ENCODE assay signal across 29 cellular contexts in the genomic region with DNA sequence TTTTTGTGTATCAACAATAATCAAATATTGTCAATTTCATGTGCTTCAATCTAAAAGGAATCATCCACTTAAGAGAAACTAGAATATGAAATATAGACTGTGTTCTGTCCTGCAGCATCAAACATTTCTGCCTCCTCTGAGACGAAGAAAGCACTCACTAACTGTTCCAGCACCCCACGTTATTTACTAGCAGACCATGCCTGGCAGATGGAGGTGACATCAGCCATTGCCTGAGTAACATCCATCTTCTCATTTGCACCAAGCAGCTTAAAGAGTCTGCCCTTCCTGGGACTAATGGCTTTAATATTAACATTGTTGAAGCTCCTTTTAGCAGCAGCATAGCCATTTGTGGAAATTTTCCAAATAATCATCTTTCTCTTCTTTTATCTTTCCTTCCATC. TPM values are rescaled to one million over a fixed set of nuclear protein-coding genes. Genes with fewer than 3 reads are reported as not detected.
"Had no signal": no experiment of that assay in that cellular context is flagged by ENCODE, and none has a peak within 500 bp of the region (broad histone marks: within the 10 kb centered on the region; RNA-seq: fewer than 3 reads in every experiment).

No MANE protein-coding gene starts in this region.

- H3K4me1 Mint-ChIP-seq: activated naive CD8-positive, alpha-beta T cell treated with anti-CD3 and anti-CD28 coated beads, Interleukin-2, amount 10 ng/mL, durations not matched to agents 7 days and 5 days; naive thymus-derived CD4-positive, alpha-beta T cell had no signal

- H3K4me3 Mint-ChIP-seq: activated CD4-positive, alpha-beta memory T cell treated with anti-CD3 and anti-CD28 coated beads for 36 hours; activated naive CD4-positive, alpha-beta T cell treated with anti-CD3 and anti-CD28 coated beads for 36 hours; activated naive CD8-positive, alpha-beta T cell treated with anti-CD3 and anti-CD28 coated beads, Interleukin-2, amount 10 ng/mL, durations not matched to agents 7 days and 5 days; activated T-helper 1 cell treated with anti-CD3 and anti-CD28 coated beads, Interleukin-12 subunit alpha, Interleukin-12 subunit beta, Interleukin-2, Interleukin-4 antibody, amounts not matched to agents 30 ng/mL and 10 ng/mL and 1 ng/mL, durations not matched to agents 14 hours and 24 hours and 36 hours; brain; mesothelial cell of epicardium; naive thymus-derived CD4-positive, alpha-beta T cell; neural progenitor cell had no signal

- H3K9me3 ChIP-seq: ascending aorta, gastroesophageal sphincter, psoas muscle, sigmoid colon, transverse colon had no signal

- H3K36me3 Mint-ChIP-seq: activated naive CD8-positive, alpha-beta T cell treated with anti-CD3 and anti-CD28 coated beads, Interleukin-2, amount 10 ng/mL, durations not matched to agents 7 days and 5 days; brain; mesothelial cell of epicardium; naive thymus-derived CD4-positive, alpha-beta T cell; neural progenitor cell had no signal

- H3K9me3 Mint-ChIP-seq: activated CD4-positive, alpha-beta memory T cell treated with anti-CD3 and anti-CD28 coated beads for 36 hours; activated naive CD4-positive, alpha-beta T cell treated with anti-CD3 and anti-CD28 coated beads for 36 hours; activated naive CD8-positive, alpha-beta T cell treated with anti-CD3 and anti-CD28 coated beads, Interleukin-2, amount 10 ng/mL, durations not matched to agents 7 days and 5 days; activated T-helper 1 cell treated with anti-CD3 and anti-CD28 coated beads, Interleukin-12 subunit alpha, Interleukin-12 subunit beta, Interleukin-2, Interleukin-4 antibody, amounts not matched to agents 30 ng/mL and 10 ng/mL and 1 ng/mL, durations not matched to agents 14 hours and 24 hours and 36 hours; mesothelial cell of epicardium; neural progenitor cell had no signal

- H3K27ac Mint-ChIP-seq: activated CD4-positive, alpha-beta memory T cell treated with anti-CD3 and anti-CD28 coated beads for 36 hours; activated naive CD4-positive, alpha-beta T cell treated with anti-CD3 and anti-CD28 coated beads for 36 hours; activated naive CD8-positive, alpha-beta T cell treated with anti-CD3 and anti-CD28 coated beads, Interleukin-2, amount 10 ng/mL, durations not matched to agents 7 days and 5 days; activated T-helper 1 cell treated with anti-CD3 and anti-CD28 coated beads, Interleukin-12 subunit alpha, Interleukin-12 subunit beta, Interleukin-2, Interleukin-4 antibody, amounts not matched to agents 30 ng/mL and 10 ng/mL and 1 ng/mL, durations not matched to agents 14 hours and 24 hours and 36 hours; brain; mesothelial cell of epicardium; naive thymus-derived CD4-positive, alpha-beta T cell; neural progenitor cell had no signal

- H3K4me1 ChIP-seq: ascending aorta, parathyroid adenoma, psoas muscle, sigmoid colon had no signal

- H3K27ac ChIP-seq: ascending aorta, neural progenitor cell, parathyroid adenoma, psoas muscle, sigmoid colon, transverse colon, VCaP had no signal

- DNase-seq: activated CD4-positive, alpha-beta memory T cell treated with anti-CD3 and anti-CD28 coated beads for 36 hours; activated CD4-positive, alpha-beta T cell treated with anti-CD3 and anti-CD28 coated beads for 48 hours; activated CD8-positive, alpha-beta memory T cell treated with anti-CD3 and anti-CD28 coated beads, Interleukin-2, amount 50 U/mL, for 4 hours; activated effector memory CD4-positive, alpha-beta T cell treated with anti-CD3 and anti-CD28 coated beads, Interleukin-2, amount 50 U/mL, for 16 hours; activated naive CD4-positive, alpha-beta T cell treated with anti-CD3 and anti-CD28 coated beads for 36 hours; activated naive CD8-positive, alpha-beta T cell treated with anti-CD3 and anti-CD28 coated beads, Interleukin-2, amount 10 ng/mL, durations not matched to agents 7 days and 5 days; activated T-cell treated with anti-CD3 and anti-CD28 coated beads, Interleukin-2, amount 50 U/mL, for 1 hour; hippocampal formation; kidney; left colon; naive thymus-derived CD4-positive, alpha-beta T cell; occipital lobe; psoas muscle; sigmoid colon; small intestine; stimulated activated naive CD4-positive, alpha-beta T cell; transverse colon had no signal

- H3K4me3 ChIP-seq: ascending aorta, gastroesophageal sphincter, neural progenitor cell, psoas muscle, sigmoid colon, transverse colon had no signal

- H3K27me3 Mint-ChIP-seq: activated CD4-positive, alpha-beta memory T cell treated with anti-CD3 and anti-CD28 coated beads for 36 hours; activated naive CD8-positive, alpha-beta T cell treated with anti-CD3 and anti-CD28 coated beads, Interleukin-2, amount 10 ng/mL, durations not matched to agents 7 days and 5 days had no signal

- ATAC-seq: activated CD4-positive, CD25-positive, alpha-beta regulatory T cell treated with anti-CD3 and anti-CD28 coated beads, Interleukin-2, amount 50 U/mL, for 24 hours; gastroesophageal sphincter; left colon; naive thymus-derived CD4-positive, alpha-beta T cell had no signal

- H3K36me3 ChIP-seq: ascending aorta, gastroesophageal sphincter, neural progenitor cell, sigmoid colon, transverse colon had no signal

- H3K27me3 ChIP-seq: ascending aorta, neural progenitor cell, sigmoid colon, transverse colon had no signal

RNA-seq across cellular contexts. Expression of a gene that starts 25.7 kb away (rescaled TPM):
- total RNA-seq: endothelial cell of umbilical vein, fibroblast of lung, fibroblast of villous mesenchyme had no signal
